Comparison of ENCODE assay signal across 21 cellular contexts in the genomic region with DNA sequence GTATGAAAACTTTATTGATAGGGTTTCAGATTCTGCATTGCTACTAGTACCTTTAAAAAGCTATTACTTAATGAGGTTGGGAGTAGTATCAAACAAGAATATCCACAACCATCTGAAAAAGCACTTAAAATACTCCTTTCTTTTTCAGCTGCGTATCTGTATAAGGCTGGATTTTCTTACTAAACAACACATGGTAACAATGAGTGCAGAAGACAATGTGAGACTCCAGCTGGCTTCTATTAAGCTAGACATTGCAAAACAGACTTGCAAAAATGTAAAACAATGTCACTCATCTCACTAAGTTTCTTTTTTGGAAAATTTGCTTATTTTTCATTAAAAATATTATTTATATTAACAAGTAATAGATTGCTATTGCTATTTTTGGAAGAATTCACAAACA.
A peak's percentile ranks its signal among the peaks of the same experiment; 100 is the strongest.
DNase-seq lines count a peak whose midpoint lies in the region; ATAC-seq, FAIRE-seq and TF ChIP-seq lines count a peak whose summit lies in the region.
"Had no signal": no experiment of that assay in that cellular context is flagged by ENCODE, and none has a peak within 500 bp of the region (broad histone marks: within the 10 kb centered on the region; RNA-seq: fewer than 3 reads in every experiment).

No MANE protein-coding gene starts in this region.

- H3K36me3 ChIP-seq in A673 (ENCODE audit: insufficient read depth, low read length, poor library complexity, severe bottlenecking) (no peaks in the 10 kb centered on the region), endothelial cell of umbilical vein (ENCODE audit: control insufficient read depth in 2 of 2, extremely low read depth in 1 of 2, insufficient read depth in 2 of 2, low read length in 2 of 2) (no peaks in the 10 kb centered on the region)
- H3K36me3 ChIP-seq: sigmoid colon, tibial nerve had no signal

- no peak overlapping the region for H3K9ac ChIP-seq in endothelial cell of umbilical vein (replicated peaks; ENCODE audit: extremely low read depth, insufficient read depth, low read length)

- peak overlapping the region; percentile 35 for H3K4me2 ChIP-seq in endothelial cell of umbilical vein (ENCODE audit: insufficient read depth, low read length)

- POLR2A ChIA-PET in A673 (lab: Charles Lee; ENCODE audit: low non-redundant PET) (interaction anchor here (0.6 kb wide), 1 partner anchor 158 kb away, joined by 4 read pairs; no protein-coding TSS in a partner anchor), endothelial cell of umbilical vein (lab: Charles Lee) (interaction anchor here (0.5 to 1.4 kb wide), 2 partner anchors 10 to 417 kb away, joined by 3 read pairs; no protein-coding TSS in a partner anchor)

- dilution Hi-C loops in endothelial cell of umbilical vein (cut with MboI; ENCODE audit: extremely low pct_ligation_motif_present, low sequenced_read_pairs) = no loop called here

- peaks cover 66% of the 10 kb centered on the region for H3K4me1 Mint-ChIP-seq in HFFc6 (ENCODE audit: low read depth)

- BruUV-seq in A673 (replicated peaks; lab: Mats Ljungman, UMichigan) (no TSS peak), endothelial cell of umbilical vein (replicated peaks; lab: Mats Ljungman, UMichigan) (no TSS peak)

- H3K9me3 ChIP-seq in A673 (ENCODE audit: low read depth, low read length, poor library complexity, severe bottlenecking) (no peaks in the 10 kb centered on the region), endothelial cell of umbilical vein (replicated peaks; ENCODE audit: control insufficient read depth, insufficient read depth, low read length) (no peaks in the 10 kb centered on the region)
- H3K9me3 ChIP-seq: Caco-2, sigmoid colon, tibial nerve had no signal

- H4K20me1 ChIP-seq in endothelial cell of umbilical vein (replicated peaks; ENCODE audit: control insufficient read depth, extremely low read depth, insufficient read depth, low read length) = no peaks in the 10 kb centered on the region

- ATAC-seq in GM21786 (IDR thresholded peaks at IDR 0.05; ENCODE audit: unreplicated experiment) = no peak

- no peaks in the 10 kb centered on the region for H3K9me3 Mint-ChIP-seq in HFFc6

- DNase-seq in A673 (ENCODE audit: low spot score) = peak; percentile 29
- peak; percentile 12 for DNase-seq in HFFc6
- DNase-seq in endothelial cell of umbilical vein (ENCODE audit: low read depth, low spot score) = peak; percentile 55
- DNase-seq in left kidney (ENCODE audit: low read depth, low spot score) = peak; percentile 9
- DNase-seq in activated naive CD4-positive, alpha-beta T cell treated with anti-CD3 and anti-CD28 coated beads, Interleukin-2, amount 50 U/mL, for 16 hours = no peak
- no peak for DNase-seq in DMS79 treated with DMSO at 0.1 percent for 48 hours (lab: John Stamatoyannopoulos, UW)
- no peak for DNase-seq in activated CD8-positive, alpha-beta memory T cell treated with anti-CD3 and anti-CD28 coated beads for 24 hours
- DNase-seq: activated CD8-positive, alpha-beta memory T cell treated with anti-CD3 and anti-CD28 coated beads, Interleukin-2, amount 50 U/mL, for 4 hours; activated gamma-delta T cell treated with Interleukin-2 at 50 U/mL for 16 hours; Caco-2; GDM1; glutamatergic neuron; Karpas-422; NCI-H1417 treated with DMSO at 0.1 percent for 48 hours; NCI-H2227 treated with DMSO at 0.1 percent for 48 hours; sigmoid colon; stimulated activated CD4-positive, alpha-beta T cell treated with anti-CD3 and anti-CD28 coated beads, Interleukin-4, amount 100 ng/mL, for 24 hours had no signal

- H3K27me3 ChIP-seq in A673 (replicated peaks; ENCODE audit: insufficient read depth, low read depth, low read length, poor library complexity) (no peaks in the 10 kb centered on the region), endothelial cell of umbilical vein (ENCODE audit: control insufficient read depth in 2 of 2, insufficient read depth in 2 of 2, low read length in 2 of 2) (no peaks in the 10 kb centered on the region)
- H3K27me3 ChIP-seq: sigmoid colon, tibial nerve had no signal

- TF ChIP-seq POLR2A in endothelial cell of umbilical vein (IDR thresholded peaks at IDR 0.05; ENCODE audit: low read depth, low read length) = no peak

- no peak overlapping the region; the same call in 1 of the 2 replicates for H3K4me3 Mint-ChIP-seq in HFFc6

- H3K4me3 ChIP-seq in A673 (ENCODE audit: low read depth, low read length, poor library complexity, severe bottlenecking) (no peak overlapping the region), endothelial cell of umbilical vein (replicated peaks in 1 of 3; ENCODE audit: insufficient read depth in 1 of 3, low read depth in 1 of 3, low read length in 3 of 3) (no peak overlapping the region)
- H3K4me3 ChIP-seq: sigmoid colon, tibial nerve had no signal

- no peaks in the 10 kb centered on the region for H3K9me1 ChIP-seq in endothelial cell of umbilical vein (replicated peaks; ENCODE audit: control insufficient read depth, extremely low read depth, insufficient read depth, low read length)

- no peak for TF ChIP-seq CTCF in A673 (conservative IDR thresholded peaks at IDR 0.05; ENCODE audit: low read depth, low read length)
- TF ChIP-seq CTCF in HFFc6 (IDR thresholded peaks at IDR 0.05) = no peak
- TF ChIP-seq CTCF in endothelial cell of umbilical vein (IDR thresholded peaks at IDR 0.05; ENCODE audit: extremely low read depth in 1 of 2, insufficient read depth in 1 of 2, low read depth in 1 of 2, low read length in 2 of 2) = no peak

- no peak overlapping the region for H2AFZ ChIP-seq in endothelial cell of umbilical vein (ENCODE audit: low read depth, low read length)

- peaks cover 4% of the 10 kb centered on the region for H3K79me2 ChIP-seq in endothelial cell of umbilical vein (ENCODE audit: control insufficient read depth, insufficient read depth, low read length)

- H3K27ac ChIP-seq in A673 (ENCODE audit: low read depth, low read length, poor library complexity, severe bottlenecking) = no peak overlapping the region
- peak overlapping the region; percentile 44 for H3K27ac ChIP-seq in endothelial cell of umbilical vein (ENCODE audit: insufficient read depth, low read depth, low read length)

- no peak for FAIRE-seq in endothelial cell of umbilical vein (lab: Jason Lieb, UNC)
- FAIRE-seq: A204.1, GM19239 had no signal

- H3K27me3 Mint-ChIP-seq in HFFc6 (ENCODE audit: insufficient read depth) = no peaks in the 10 kb centered on the region

- CTCF ChIA-PET in A673 (lab: Charles Lee) = no interaction called here
- CTCF ChIA-PET in endothelial cell of umbilical vein (lab: Charles Lee) = interaction anchor here (0.7 to 3.2 kb wide), 13 partner anchors 8 to 177 kb away, joined by 3 to 19 read pairs (median 4); no protein-coding TSS in a partner anchor

- H3K27ac Mint-ChIP-seq in HFFc6 = no peak overlapping the region

- H3K4me1 ChIP-seq in A673 (ENCODE audit: insufficient read depth, low read length, poor library complexity, severe bottlenecking) (peaks cover 34% of the 10 kb centered on the region), endothelial cell of umbilical vein (ENCODE audit: control insufficient read depth, extremely low read depth, insufficient read depth, low read length) (peaks cover 35% of the 10 kb centered on the region)

- H3K36me3 Mint-ChIP-seq in HFFc6 (ENCODE audit: low read depth) = peaks cover 7% of the 10 kb centered on the region; the same call in 1 of the 2 replicates

- intact Hi-C loops in A673 (cut with micrococcal nuclease; ENCODE audit: unreplicated experiment) (no loop called here), endothelial cell of umbilical vein (cut with micrococcal nuclease) (loop anchor here (2.0 to 5.0 kb wide), 2 partner anchors 43 to 136 kb away; no protein-coding TSS in a partner anchor)

TF ChIP-seq in endothelial cell of umbilical vein, 7 proteins besides CTCF, POLR2A, EP300 and RAD21:
- TF ChIP-seq, protein P1, sequence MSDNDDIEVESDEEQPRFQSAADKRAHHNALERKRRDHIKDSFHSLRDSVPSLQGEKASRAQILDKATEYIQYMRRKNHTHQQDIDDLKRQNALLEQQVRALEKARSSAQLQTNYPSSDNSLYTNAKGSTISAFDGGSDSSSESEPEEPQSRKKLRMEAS (IDR thresholded peaks at IDR 0.05; ENCODE audit: insufficient read depth, insufficient read length) = no peak
- TF ChIP-seq GATA2 (IDR thresholded peaks at IDR 0.05; ENCODE audit: insufficient read depth, insufficient read length, low read depth, low read length) (no peak), JUN (IDR thresholded peaks at IDR 0.05; ENCODE audit: borderline replicate concordance, insufficient read depth, insufficient read length, low read depth) (no peak), POLR2AphosphoS5 (IDR thresholded peaks at IDR 0.05; ENCODE audit: insufficient read depth, low read depth, low read length) (no peak), FOS (IDR thresholded peaks at IDR 0.05; ENCODE audit: borderline replicate concordance, insufficient read depth, low read length) (no peak), EZH2 (IDR thresholded peaks at IDR 0.05; ENCODE audit: borderline replicate concordance, low read depth, low read length, severe bottlenecking) (no peak)

Comparison
In these comparisons a context has a peak if more than half of its experiments do, and no peak if none do; other contexts are left out.
1. DNase-seq: peak in A673 (single experiment), HFFc6 (single experiment), endothelial cell of umbilical vein (single experiment) and left kidney (single experiment); none in activated naive CD4-positive, alpha-beta T cell treated with anti-CD3 and anti-CD28 coated beads, Interleukin-2, amount 50 U/mL, for 16 hours (single experiment), DMS79 treated with DMSO at 0.1 percent for 48 hours (single experiment) and activated CD8-positive, alpha-beta memory T cell treated with anti-CD3 and anti-CD28 coated beads for 24 hours (single experiment).